ENCODE assay signal across 1 cellular context in the genomic region with DNA sequence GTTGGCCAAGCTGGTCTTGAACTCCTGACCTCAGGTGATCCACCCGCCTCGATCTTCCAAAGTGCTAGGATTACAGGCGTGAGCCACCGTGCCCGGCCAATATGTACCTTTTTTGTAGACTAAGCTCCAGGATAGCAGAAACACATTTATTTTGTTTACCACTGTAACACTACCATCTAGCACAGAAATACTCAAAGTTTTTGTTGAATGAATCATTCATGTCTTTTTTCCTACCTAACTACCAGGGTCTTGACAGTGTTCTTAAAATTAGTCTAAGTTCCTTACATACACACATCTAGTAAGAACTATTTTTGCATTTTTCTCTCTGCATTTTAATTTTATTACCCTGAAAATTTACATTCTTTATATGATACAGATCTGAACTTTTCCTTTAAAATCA.
TF ChIP-seq lines count a peak whose summit lies in the region.

No MANE protein-coding gene starts in this region.

TF ChIP-seq in HepG2, 621 proteins besides CTCF, POLR2A, EP300 and RAD21:
- TF ChIP-seq BHLHE40 (IDR thresholded peaks at IDR 0.05; ENCODE audit: low read length) (no peak), ZNF737 (CRISPR knock-in tag; IDR thresholded peaks at IDR 0.05; ENCODE audit: borderline replicate concordance) (no peak), ZFP90 (CRISPR knock-in tag; IDR thresholded peaks at IDR 0.05; ENCODE audit: borderline replicate concordance) (no peak), ZNF570 (CRISPR knock-in tag; IDR thresholded peaks at IDR 0.05; ENCODE audit: borderline replicate concordance) (no peak), THAP8 (CRISPR knock-in tag; IDR thresholded peaks at IDR 0.05; ENCODE audit: borderline replicate concordance) (no peak), KLF13 (CRISPR knock-in tag; IDR thresholded peaks at IDR 0.05) (no peak), KDM6A (CRISPR knock-in tag; IDR thresholded peaks at IDR 0.05; ENCODE audit: low read depth) (no peak), CAMTA2 (CRISPR knock-in tag; IDR thresholded peaks at IDR 0.05; ENCODE audit: borderline replicate concordance) (no peak), ZNF180 (CRISPR knock-in tag; IDR thresholded peaks at IDR 0.05; ENCODE audit: borderline replicate concordance, low read depth) (no peak), FOXO4 (CRISPR knock-in tag; conservative IDR thresholded peaks at IDR 0.05) (no peak)
- TF ChIP-seq, protein P1, sequence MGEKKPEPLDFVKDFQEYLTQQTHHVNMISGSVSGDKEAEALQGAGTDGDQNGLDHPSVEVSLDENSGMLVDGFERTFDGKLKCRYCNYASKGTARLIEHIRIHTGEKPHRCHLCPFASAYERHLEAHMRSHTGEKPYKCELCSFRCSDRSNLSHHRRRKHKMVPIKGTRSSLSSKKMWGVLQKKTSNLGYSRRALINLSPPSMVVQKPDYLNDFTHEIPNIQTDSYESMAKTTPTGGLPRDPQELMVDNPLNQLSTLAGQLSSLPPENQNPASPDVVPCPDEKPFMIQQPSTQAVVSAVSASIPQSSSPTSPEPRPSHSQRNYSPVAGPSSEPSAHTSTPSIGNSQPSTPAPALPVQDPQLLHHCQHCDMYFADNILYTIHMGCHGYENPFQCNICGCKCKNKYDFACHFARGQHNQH (CRISPR knock-in tag; IDR thresholded peaks at IDR 0.05), result no peak
- TF ChIP-seq, protein P2, sequence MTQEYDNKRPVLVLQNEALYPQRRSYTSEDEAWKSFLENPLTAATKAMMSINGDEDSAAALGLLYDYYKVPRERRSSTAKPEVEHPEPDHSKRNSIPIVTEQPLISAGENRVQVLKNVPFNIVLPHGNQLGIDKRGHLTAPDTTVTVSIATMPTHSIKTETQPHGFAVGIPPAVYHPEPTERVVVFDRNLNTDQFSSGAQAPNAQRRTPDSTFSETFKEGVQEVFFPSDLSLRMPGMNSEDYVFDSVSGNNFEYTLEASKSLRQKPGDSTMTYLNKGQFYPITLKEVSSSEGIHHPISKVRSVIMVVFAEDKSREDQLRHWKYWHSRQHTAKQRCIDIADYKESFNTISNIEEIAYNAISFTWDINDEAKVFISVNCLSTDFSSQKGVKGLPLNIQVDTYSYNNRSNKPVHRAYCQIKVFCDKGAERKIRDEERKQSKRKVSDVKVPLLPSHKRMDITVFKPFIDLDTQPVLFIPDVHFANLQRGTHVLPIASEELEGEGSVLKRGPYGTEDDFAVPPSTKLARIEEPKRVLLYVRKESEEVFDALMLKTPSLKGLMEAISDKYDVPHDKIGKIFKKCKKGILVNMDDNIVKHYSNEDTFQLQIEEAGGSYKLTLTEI (CRISPR knock-in tag; conservative IDR thresholded peaks at IDR 0.05), result no peak
- TF ChIP-seq, protein P3, sequence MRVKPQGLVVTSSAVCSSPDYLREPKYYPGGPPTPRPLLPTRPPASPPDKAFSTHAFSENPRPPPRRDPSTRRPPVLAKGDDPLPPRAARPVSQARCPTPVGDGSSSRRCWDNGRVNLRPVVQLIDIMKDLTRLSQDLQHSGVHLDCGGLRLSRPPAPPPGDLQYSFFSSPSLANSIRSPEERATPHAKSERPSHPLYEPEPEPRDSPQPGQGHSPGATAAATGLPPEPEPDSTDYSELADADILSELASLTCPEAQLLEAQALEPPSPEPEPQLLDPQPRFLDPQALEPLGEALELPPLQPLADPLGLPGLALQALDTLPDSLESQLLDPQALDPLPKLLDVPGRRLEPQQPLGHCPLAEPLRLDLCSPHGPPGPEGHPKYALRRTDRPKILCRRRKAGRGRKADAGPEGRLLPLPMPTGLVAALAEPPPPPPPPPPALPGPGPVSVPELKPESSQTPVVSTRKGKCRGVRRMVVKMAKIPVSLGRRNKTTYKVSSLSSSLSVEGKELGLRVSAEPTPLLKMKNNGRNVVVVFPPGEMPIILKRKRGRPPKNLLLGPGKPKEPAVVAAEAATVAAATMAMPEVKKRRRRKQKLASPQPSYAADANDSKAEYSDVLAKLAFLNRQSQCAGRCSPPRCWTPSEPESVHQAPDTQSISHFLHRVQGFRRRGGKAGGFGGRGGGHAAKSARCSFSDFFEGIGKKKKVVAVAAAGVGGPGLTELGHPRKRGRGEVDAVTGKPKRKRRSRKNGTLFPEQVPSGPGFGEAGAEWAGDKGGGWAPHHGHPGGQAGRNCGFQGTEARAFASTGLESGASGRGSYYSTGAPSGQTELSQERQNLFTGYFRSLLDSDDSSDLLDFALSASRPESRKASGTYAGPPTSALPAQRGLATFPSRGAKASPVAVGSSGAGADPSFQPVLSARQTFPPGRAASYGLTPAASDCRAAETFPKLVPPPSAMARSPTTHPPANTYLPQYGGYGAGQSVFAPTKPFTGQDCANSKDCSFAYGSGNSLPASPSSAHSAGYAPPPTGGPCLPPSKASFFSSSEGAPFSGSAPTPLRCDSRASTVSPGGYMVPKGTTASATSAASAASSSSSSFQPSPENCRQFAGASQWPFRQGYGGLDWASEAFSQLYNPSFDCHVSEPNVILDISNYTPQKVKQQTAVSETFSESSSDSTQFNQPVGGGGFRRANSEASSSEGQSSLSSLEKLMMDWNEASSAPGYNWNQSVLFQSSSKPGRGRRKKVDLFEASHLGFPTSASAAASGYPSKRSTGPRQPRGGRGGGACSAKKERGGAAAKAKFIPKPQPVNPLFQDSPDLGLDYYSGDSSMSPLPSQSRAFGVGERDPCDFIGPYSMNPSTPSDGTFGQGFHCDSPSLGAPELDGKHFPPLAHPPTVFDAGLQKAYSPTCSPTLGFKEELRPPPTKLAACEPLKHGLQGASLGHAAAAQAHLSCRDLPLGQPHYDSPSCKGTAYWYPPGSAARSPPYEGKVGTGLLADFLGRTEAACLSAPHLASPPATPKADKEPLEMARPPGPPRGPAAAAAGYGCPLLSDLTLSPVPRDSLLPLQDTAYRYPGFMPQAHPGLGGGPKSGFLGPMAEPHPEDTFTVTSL (CRISPR knock-in tag; IDR thresholded peaks at IDR 0.05; ENCODE audit: borderline replicate concordance), result no peak
- TF ChIP-seq, protein P4, sequence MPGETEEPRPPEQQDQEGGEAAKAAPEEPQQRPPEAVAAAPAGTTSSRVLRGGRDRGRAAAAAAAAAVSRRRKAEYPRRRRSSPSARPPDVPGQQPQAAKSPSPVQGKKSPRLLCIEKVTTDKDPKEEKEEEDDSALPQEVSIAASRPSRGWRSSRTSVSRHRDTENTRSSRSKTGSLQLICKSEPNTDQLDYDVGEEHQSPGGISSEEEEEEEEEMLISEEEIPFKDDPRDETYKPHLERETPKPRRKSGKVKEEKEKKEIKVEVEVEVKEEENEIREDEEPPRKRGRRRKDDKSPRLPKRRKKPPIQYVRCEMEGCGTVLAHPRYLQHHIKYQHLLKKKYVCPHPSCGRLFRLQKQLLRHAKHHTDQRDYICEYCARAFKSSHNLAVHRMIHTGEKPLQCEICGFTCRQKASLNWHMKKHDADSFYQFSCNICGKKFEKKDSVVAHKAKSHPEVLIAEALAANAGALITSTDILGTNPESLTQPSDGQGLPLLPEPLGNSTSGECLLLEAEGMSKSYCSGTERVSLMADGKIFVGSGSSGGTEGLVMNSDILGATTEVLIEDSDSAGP (CRISPR knock-in tag; IDR thresholded peaks at IDR 0.05; ENCODE audit: borderline replicate concordance), result no peak
